In the genomic region with DNA sequence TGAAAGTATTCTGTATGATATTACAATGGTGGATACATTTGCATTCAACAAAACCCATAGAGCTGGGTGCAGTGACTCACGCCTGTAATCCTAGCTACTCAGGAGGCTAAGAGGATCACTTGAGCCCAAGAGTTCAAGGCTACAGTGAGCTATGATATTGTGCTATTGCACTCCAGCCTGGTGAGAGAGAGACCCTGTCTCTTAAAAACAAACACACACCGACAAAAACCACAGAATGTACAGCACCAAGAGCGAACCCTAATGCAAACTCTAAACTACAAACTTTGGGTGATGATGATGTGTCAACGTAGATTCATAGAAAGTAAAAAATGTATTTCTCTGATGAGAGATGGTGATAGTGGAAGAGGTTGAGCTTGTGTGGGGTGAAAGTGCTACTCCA, we compare ENCODE assay signal across 1 cellular context.
TF ChIP-seq lines count a peak whose summit lies in the region.

No MANE protein-coding gene starts in this region.

TF ChIP-seq in HepG2, 621 proteins besides CTCF, POLR2A, EP300 and RAD21 (continued from another document and continues in another):
- TF ChIP-seq ZBTB39 (CRISPR knock-in tag; IDR thresholded peaks at IDR 0.05) (no peak), JDP2 (CRISPR knock-in tag; IDR thresholded peaks at IDR 0.05; ENCODE audit: borderline replicate concordance) (no peak), SALL2 (CRISPR knock-in tag; IDR thresholded peaks at IDR 0.05) (no peak), SRY (CRISPR knock-in tag; IDR thresholded peaks at IDR 0.05) (no peak), ZEB1 (IDR thresholded peaks at IDR 0.05; ENCODE audit: insufficient replicate concordance, low read depth) (no peak), TOE1 (CRISPR knock-in tag; IDR thresholded peaks at IDR 0.05) (no peak), BORCS8-MEF2B (CRISPR knock-in tag; IDR thresholded peaks at IDR 0.05) (no peak), NBN (conservative IDR thresholded peaks at IDR 0.05) (no peak), CREB3 (CRISPR knock-in tag; IDR thresholded peaks at IDR 0.05) (no peak), EEA1 (CRISPR knock-in tag; IDR thresholded peaks at IDR 0.05; ENCODE audit: borderline replicate concordance) (no peak), ZSCAN29 (CRISPR knock-in tag; conservative IDR thresholded peaks at IDR 0.05) (no peak), ZNF225 (CRISPR knock-in tag; IDR thresholded peaks at IDR 0.05) (no peak), ZNF296 (CRISPR knock-in tag; conservative IDR thresholded peaks at IDR 0.05) (no peak), ZBTB34 (CRISPR knock-in tag; IDR thresholded peaks at IDR 0.05) (peak; percentile 80), SOX6 (IDR thresholded peaks at IDR 0.05) (no peak), SOX6 (CRISPR knock-in tag; IDR thresholded peaks at IDR 0.05) (peak; percentile 81), ZBTB42 (CRISPR knock-in tag; IDR thresholded peaks at IDR 0.05) (no peak), ZNF580 (CRISPR knock-in tag; IDR thresholded peaks at IDR 0.05; ENCODE audit: borderline replicate concordance, low read depth) (no peak), HOXA9 (CRISPR knock-in tag; IDR thresholded peaks at IDR 0.05; ENCODE audit: borderline replicate concordance) (no peak), NFRKB (IDR thresholded peaks at IDR 0.05) (no peak), BRD4 (CRISPR knock-in tag; IDR thresholded peaks at IDR 0.05) (no peak), ZNF441 (CRISPR knock-in tag; IDR thresholded peaks at IDR 0.05; ENCODE audit: borderline replicate concordance) (no peak), ZNF775 (CRISPR knock-in tag; IDR thresholded peaks at IDR 0.05; ENCODE audit: borderline replicate concordance) (no peak), RFX5 (IDR thresholded peaks at IDR 0.05; ENCODE audit: low read depth, low read length) (no peak), ZNF572 (CRISPR knock-in tag; IDR thresholded peaks at IDR 0.05) (no peak), CHCHD3 (CRISPR knock-in tag; IDR thresholded peaks at IDR 0.05) (no peak), SRSF1 (optimal IDR thresholded peaks at IDR 0.05; ENCODE audit: low read depth, low read length) (no peak), PAF1 (CRISPR knock-in tag; IDR thresholded peaks at IDR 0.05) (no peak), GFI1 (CRISPR knock-in tag; IDR thresholded peaks at IDR 0.05; ENCODE audit: borderline replicate concordance) (no peak), ZFAT (CRISPR knock-in tag; conservative IDR thresholded peaks at IDR 0.05) (no peak), MYPOP (CRISPR knock-in tag; IDR thresholded peaks at IDR 0.05) (no peak)
- TF ChIP-seq, protein P1, sequence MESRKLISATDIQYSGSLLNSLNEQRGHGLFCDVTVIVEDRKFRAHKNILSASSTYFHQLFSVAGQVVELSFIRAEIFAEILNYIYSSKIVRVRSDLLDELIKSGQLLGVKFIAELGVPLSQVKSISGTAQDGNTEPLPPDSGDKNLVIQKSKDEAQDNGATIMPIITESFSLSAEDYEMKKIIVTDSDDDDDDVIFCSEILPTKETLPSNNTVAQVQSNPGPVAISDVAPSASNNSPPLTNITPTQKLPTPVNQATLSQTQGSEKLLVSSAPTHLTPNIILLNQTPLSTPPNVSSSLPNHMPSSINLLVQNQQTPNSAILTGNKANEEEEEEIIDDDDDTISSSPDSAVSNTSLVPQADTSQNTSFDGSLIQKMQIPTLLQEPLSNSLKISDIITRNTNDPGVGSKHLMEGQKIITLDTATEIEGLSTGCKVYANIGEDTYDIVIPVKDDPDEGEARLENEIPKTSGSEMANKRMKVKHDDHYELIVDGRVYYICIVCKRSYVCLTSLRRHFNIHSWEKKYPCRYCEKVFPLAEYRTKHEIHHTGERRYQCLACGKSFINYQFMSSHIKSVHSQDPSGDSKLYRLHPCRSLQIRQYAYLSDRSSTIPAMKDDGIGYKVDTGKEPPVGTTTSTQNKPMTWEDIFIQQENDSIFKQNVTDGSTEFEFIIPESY (CRISPR knock-in tag; IDR thresholded peaks at IDR 0.05), result no peak
- TF ChIP-seq, protein P2, sequence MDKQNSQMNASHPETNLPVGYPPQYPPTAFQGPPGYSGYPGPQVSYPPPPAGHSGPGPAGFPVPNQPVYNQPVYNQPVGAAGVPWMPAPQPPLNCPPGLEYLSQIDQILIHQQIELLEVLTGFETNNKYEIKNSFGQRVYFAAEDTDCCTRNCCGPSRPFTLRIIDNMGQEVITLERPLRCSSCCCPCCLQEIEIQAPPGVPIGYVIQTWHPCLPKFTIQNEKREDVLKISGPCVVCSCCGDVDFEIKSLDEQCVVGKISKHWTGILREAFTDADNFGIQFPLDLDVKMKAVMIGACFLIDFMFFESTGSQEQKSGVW (CRISPR knock-in tag; IDR thresholded peaks at IDR 0.05; ENCODE audit: borderline replicate concordance), result no peak
- TF ChIP-seq, protein P3, sequence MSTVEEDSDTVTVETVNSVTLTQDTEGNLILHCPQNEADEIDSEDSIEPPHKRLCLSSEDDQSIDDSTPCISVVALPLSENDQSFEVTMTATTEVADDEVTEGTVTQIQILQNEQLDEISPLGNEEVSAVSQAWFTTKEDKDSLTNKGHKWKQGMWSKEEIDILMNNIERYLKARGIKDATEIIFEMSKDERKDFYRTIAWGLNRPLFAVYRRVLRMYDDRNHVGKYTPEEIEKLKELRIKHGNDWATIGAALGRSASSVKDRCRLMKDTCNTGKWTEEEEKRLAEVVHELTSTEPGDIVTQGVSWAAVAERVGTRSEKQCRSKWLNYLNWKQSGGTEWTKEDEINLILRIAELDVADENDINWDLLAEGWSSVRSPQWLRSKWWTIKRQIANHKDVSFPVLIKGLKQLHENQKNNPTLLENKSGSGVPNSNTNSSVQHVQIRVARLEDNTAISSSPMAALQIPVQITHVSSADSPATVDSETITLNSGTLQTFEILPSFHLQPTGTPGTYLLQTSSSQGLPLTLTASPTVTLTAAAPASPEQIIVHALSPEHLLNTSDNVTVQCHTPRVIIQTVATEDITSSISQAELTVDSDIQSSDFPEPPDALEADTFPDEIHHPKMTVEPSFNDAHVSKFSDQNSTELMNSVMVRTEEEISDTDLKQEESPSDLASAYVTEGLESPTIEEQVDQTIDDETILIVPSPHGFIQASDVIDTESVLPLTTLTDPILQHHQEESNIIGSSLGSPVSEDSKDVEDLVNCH (CRISPR knock-in tag; IDR thresholded peaks at IDR 0.05), result no peak
- TF ChIP-seq, protein P4, sequence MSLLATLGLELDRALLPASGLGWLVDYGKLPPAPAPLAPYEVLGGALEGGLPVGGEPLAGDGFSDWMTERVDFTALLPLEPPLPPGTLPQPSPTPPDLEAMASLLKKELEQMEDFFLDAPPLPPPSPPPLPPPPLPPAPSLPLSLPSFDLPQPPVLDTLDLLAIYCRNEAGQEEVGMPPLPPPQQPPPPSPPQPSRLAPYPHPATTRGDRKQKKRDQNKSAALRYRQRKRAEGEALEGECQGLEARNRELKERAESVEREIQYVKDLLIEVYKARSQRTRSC (CRISPR knock-in tag; IDR thresholded peaks at IDR 0.05; ENCODE audit: low read depth), result no peak
- TF ChIP-seq, protein P5, sequence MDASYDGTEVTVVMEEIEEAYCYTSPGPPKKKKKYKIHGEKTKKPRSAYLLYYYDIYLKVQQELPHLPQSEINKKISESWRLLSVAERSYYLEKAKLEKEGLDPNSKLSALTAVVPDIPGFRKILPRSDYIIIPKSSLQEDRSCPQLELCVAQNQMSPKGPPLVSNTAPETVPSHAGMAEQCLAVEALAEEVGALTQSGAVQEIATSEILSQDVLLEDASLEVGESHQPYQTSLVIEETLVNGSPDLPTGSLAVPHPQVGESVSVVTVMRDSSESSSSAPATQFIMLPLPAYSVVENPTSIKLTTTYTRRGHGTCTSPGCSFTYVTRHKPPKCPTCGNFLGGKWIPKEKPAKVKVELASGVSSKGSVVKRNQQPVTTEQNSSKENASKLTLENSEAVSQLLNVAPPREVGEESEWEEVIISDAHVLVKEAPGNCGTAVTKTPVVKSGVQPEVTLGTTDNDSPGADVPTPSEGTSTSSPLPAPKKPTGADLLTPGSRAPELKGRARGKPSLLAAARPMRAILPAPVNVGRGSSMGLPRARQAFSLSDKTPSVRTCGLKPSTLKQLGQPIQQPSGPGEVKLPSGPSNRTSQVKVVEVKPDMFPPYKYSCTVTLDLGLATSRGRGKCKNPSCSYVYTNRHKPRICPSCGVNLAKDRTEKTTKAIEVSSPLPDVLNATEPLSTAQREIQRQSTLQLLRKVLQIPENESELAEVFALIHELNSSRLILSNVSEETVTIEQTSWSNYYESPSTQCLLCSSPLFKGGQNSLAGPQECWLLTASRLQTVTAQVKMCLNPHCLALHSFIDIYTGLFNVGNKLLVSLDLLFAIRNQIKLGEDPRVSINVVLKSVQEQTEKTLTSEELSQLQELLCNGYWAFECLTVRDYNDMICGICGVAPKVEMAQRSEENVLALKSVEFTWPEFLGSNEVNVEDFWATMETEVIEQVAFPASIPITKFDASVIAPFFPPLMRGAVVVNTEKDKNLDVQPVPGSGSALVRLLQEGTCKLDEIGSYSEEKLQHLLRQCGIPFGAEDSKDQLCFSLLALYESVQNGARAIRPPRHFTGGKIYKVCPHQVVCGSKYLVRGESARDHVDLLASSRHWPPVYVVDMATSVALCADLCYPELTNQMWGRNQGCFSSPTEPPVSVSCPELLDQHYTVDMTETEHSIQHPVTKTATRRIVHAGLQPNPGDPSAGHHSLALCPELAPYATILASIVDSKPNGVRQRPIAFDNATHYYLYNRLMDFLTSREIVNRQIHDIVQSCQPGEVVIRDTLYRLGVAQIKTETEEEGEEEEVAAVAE (CRISPR knock-in tag; IDR thresholded peaks at IDR 0.05; ENCODE audit: borderline replicate concordance), result peak; percentile 36; the same call in 1 of the 2 replicates
- TF ChIP-seq, protein P6, sequence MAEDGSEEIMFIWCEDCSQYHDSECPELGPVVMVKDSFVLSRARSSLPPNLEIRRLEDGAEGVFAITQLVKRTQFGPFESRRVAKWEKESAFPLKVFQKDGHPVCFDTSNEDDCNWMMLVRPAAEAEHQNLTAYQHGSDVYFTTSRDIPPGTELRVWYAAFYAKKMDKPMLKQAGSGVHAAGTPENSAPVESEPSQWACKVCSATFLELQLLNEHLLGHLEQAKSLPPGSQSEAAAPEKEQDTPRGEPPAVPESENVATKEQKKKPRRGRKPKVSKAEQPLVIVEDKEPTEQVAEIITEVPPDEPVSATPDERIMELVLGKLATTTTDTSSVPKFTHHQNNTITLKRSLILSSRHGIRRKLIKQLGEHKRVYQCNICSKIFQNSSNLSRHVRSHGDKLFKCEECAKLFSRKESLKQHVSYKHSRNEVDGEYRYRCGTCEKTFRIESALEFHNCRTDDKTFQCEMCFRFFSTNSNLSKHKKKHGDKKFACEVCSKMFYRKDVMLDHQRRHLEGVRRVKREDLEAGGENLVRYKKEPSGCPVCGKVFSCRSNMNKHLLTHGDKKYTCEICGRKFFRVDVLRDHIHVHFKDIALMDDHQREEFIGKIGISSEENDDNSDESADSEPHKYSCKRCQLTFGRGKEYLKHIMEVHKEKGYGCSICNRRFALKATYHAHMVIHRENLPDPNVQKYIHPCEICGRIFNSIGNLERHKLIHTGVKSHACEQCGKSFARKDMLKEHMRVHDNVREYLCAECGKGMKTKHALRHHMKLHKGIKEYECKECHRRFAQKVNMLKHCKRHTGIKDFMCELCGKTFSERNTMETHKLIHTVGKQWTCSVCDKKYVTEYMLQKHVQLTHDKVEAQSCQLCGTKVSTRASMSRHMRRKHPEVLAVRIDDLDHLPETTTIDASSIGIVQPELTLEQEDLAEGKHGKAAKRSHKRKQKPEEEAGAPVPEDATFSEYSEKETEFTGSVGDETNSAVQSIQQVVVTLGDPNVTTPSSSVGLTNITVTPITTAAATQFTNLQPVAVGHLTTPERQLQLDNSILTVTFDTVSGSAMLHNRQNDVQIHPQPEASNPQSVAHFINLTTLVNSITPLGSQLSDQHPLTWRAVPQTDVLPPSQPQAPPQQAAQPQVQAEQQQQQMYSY (CRISPR knock-in tag; IDR thresholded peaks at IDR 0.05), result no peak
